In the genomic region with DNA sequence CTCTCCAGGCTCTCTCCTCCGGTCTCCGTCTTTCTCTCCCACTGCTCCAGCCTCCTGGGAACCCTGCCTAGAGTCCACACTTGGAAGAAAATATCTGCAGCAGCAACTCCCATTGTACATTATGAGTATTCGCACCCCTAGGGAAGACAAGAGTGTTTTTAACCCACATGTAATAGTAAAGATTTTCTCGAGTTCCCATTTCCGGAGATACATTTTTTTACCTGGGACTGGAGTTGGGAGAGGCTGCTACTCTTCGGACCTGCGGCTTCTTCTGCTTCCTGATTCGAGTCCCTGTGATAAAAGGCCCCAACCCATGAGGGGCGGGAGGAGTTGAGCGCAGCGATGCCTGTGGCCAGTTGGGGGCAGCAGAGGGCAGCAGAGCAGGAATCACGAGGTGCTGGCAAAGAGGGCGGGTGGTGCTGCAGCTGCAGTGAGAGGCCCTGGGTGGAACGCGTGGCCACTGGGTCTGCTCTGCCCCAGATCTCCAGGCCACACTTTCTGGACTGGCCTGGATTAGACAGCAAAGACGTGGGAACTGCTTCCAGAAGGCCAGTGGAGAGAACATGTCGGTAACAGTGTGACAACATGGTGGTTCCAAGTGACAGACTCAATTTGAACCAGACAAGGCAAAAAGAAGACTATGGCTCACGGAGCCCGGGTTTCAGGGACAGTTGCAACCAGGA, we compare ENCODE assay signal across 8 cellular contexts.
DNase-seq lines count a peak whose midpoint lies in the region; ATAC-seq and TF ChIP-seq lines count a peak whose summit lies in the region.

No MANE protein-coding gene starts in this region.

- CTCF ChIA-PET in Caco-2 (lab: Charles Lee), result no interaction called here

- peak overlapping the region in 53 of 59 donors; percentile 2 to 84 (median 66) for H3K27ac ChIP-seq in dorsolateral prefrontal cortex
- H3K27ac ChIP-seq in lower lobe of right lung, result no peak overlapping the region

- no peaks in the 10 kb centered on the region for H3K4me1 Mint-ChIP-seq in Caco-2 (ENCODE audit: low read depth, unreplicated experiment)

- H3K36me3 Mint-ChIP-seq in Caco-2 (ENCODE audit: insufficient read depth, unreplicated experiment), result no peaks in the 10 kb centered on the region

- no peaks in the 10 kb centered on the region for H3K9me3 ChIP-seq in Caco-2
- no peaks in the 10 kb centered on the region for H3K9me3 ChIP-seq in lower lobe of right lung

- H3K27me3 ChIP-seq in Caco-2 (replicated peaks; ENCODE audit: control insufficient read depth, insufficient read depth, low read length) (no peaks in the 10 kb centered on the region), dorsolateral prefrontal cortex (peaks cover 0 to 10% (median 0%) of the 10 kb centered on the region in 45 donors), lower lobe of right lung (ENCODE audit: low read depth) (peaks cover 14% of the 10 kb centered on the region)

- no peak overlapping the region for H3K4me3 Mint-ChIP-seq in Caco-2 (ENCODE audit: unreplicated experiment)

- H3K36me3 ChIP-seq in Caco-2 (ENCODE audit: control insufficient read depth, insufficient read depth, low read length), result no peaks in the 10 kb centered on the region
- H3K36me3 ChIP-seq in lower lobe of right lung, result no peaks in the 10 kb centered on the region

- H3K4me3 ChIP-seq in Caco-2 (ENCODE audit: low read depth, low read length) (no peak overlapping the region), dorsolateral prefrontal cortex (no peak overlapping the region), lower lobe of right lung (no peak overlapping the region)

- no TSS peak for BruUV-seq in Caco-2 (replicated peaks; lab: Mats Ljungman, UMichigan)

- POLR2A ChIA-PET in Caco-2 (lab: Charles Lee), result no interaction called here

- TF ChIP-seq CTCF in Caco-2 (IDR thresholded peaks at IDR 0.05; ENCODE audit: insufficient read depth in 1 of 2, low read depth in 1 of 2, low read length in 1 of 2, severe bottlenecking in 1 of 2, unreplicated experiment in 1 of 2), result peak; percentile 66 to 68
- peak; percentile 74 to 99 (median 95) for TF ChIP-seq CTCF in dorsolateral prefrontal cortex (IDR thresholded peaks at IDR 0.05 in 54 of 56, conservative IDR thresholded peaks at IDR 0.05 in 2 of 56; ENCODE audit: low read depth in 1 of 56, partially characterized antibody in 56 of 56)
- peak; percentile 81 for TF ChIP-seq CTCF in lower lobe of right lung (IDR thresholded peaks at IDR 0.05)

- intact Hi-C loops in Caco-2 (cut with micrococcal nuclease; ENCODE audit: unreplicated experiment), result no loop called here
- intact Hi-C loops in dorsolateral prefrontal cortex (cut with DNase I), result loop anchor here (2.0 to 5.0 kb wide), 4 partner anchors 49 to 731 kb away; no protein-coding TSS in a partner anchor
- intact Hi-C loops in lower lobe of right lung (cut with DNase I), result no loop called here

- H3K27ac Mint-ChIP-seq in Caco-2 (ENCODE audit: unreplicated experiment), result no peak overlapping the region

- peaks cover 19% of the 10 kb centered on the region for H3K27me3 Mint-ChIP-seq in Caco-2 (ENCODE audit: insufficient read depth, unreplicated experiment)

- no peaks in the 10 kb centered on the region for H3K4me1 ChIP-seq in Caco-2
- peaks cover 6% of the 10 kb centered on the region for H3K4me1 ChIP-seq in lower lobe of right lung

- ATAC-seq in HG03159 (IDR thresholded peaks at IDR 0.05; ENCODE audit: unreplicated experiment) (peak; percentile 70), lower lobe of right lung (peak; percentile 91 to 93), HG02588 (IDR thresholded peaks at IDR 0.05; ENCODE audit: unreplicated experiment) (no peak)

- H3K9me3 Mint-ChIP-seq in Caco-2 (ENCODE audit: unreplicated experiment), result no peaks in the 10 kb centered on the region

- DNase-seq in Caco-2 (peak; percentile 68 to 76), NCI-H524 (lab: John Stamatoyannopoulos, UW) (peak; percentile 77), dorsolateral prefrontal cortex (peak; percentile 59 to 89 (median 84)), lower lobe of right lung (peak; percentile 84)
- peak; percentile 27 to 38 for DNase-seq in activated CD4-positive, alpha-beta T cell treated with anti-CD3 and anti-CD28 coated beads, Interleukin-2, amount 50 U/mL, for 24 hours (ENCODE audit: low read depth in 1 of 2, low spot score in 1 of 2)
- peak; percentile 21 for DNase-seq in stimulated activated CD8-positive, alpha-beta memory T cell treated with anti-CD3 and anti-CD28 coated beads, Interleukin-12 subunit alpha, Interleukin-12 subunit beta, amount 100 ng/mL, for 24 hours (ENCODE audit: extremely low read depth)

Comparison
In these comparisons a context has a peak if more than half of its experiments do, and no peak if none do; other contexts are left out.
1. DNase-seq: peak in every context shown above with its lines; median percentile 84 in lower lobe of right lung; 84 in dorsolateral prefrontal cortex; 77 in NCI-H524; 72 in Caco-2; 32 in activated CD4-positive, alpha-beta T cell treated with anti-CD3 and anti-CD28 coated beads, Interleukin-2, amount 50 U/mL, for 24 hours; 21 in stimulated activated CD8-positive, alpha-beta memory T cell treated with anti-CD3 and anti-CD28 coated beads, Interleukin-12 subunit alpha, Interleukin-12 subunit beta, amount 100 ng/mL, for 24 hours.
2. intact Hi-C loops: an anchor here in dorsolateral prefrontal cortex (2.0 to 5.0 kb wide); none called in Caco-2 and lower lobe of right lung.